Comparison of ENCODE assay signal across 32 cellular contexts in the genomic region with DNA sequence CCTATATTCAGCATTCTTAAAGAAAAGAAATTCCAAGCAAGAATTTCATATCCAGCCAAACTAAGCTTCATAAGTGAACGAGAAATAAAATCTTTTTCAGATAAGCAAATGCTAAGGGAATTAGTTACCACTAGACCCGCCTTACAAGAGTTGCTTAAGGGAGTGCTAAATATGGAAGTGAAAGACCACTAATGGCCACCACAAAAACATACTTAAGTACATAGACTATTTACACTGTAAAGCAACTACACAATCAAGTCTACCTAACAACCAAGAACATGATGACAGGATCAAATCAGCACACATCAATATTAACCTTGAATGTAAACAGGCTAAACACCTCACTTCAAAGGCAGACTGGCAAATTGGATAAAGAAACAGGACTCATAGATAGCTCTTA. TPM values are rescaled to one million over a fixed set of nuclear protein-coding genes. Genes with fewer than 3 reads are reported as not detected.
"Had no signal": no experiment of that assay in that cellular context is flagged by ENCODE, and none has a peak within 500 bp of the region (broad histone marks: within the 10 kb centered on the region; RNA-seq: fewer than 3 reads in every experiment).

No MANE protein-coding gene starts in this region.

- H3K27me3 ChIP-seq: ascending aorta, cardiac muscle cell had no signal

- ATAC-seq: activated CD4-positive, alpha-beta T cell treated with anti-CD3 and anti-CD28 coated beads for 36 hours; activated CD8-positive, alpha-beta memory T cell treated with anti-CD3 and anti-CD28 coated beads, Interleukin-2, amount 10 ng/mL, durations not matched to agents 7 days and 5 days; activated CD8-positive, alpha-beta T cell treated with anti-CD3 and anti-CD28 coated beads, Interleukin-2, amount 10 ng/mL, durations not matched to agents 7 days and 5 days; activated naive CD8-positive, alpha-beta T cell treated with anti-CD3 and anti-CD28 coated beads, Interleukin-2, amount 50 U/mL, for 24 hours had no signal

- H3K9me3 ChIP-seq: ascending aorta had no signal

- FAIRE-seq: bronchial epithelial cell, TTC549 had no signal

- DNase-seq: activated B cell treated with CpG ODN at 0.5 μM for 24 hours; activated CD4-positive, alpha-beta memory T cell treated with anti-CD3 and anti-CD28 coated beads, Interleukin-2, amount 10 ng/mL, durations not matched to agents 7 days and 5 days; activated CD4-positive, alpha-beta T cell treated with anti-CD3 and anti-CD28 coated beads for 1 hour; activated CD4-positive, alpha-beta T cell treated with anti-CD3 and anti-CD28 coated beads for 36 hours; activated CD4-positive, alpha-beta T cell treated with anti-CD3 and anti-CD28 coated beads for 48 hours; activated CD4-positive, alpha-beta T cell treated with anti-CD3 and anti-CD28 coated beads, Interleukin-2, amount 10 ng/mL, durations not matched to agents 7 days and 5 days; activated CD4-positive, alpha-beta T cell treated with anti-CD3 and anti-CD28 coated beads, Interleukin-2, amount 50 U/mL, for 48 hours; activated CD8-positive, alpha-beta memory T cell treated with anti-CD3 and anti-CD28 coated beads for 24 hours; activated CD8-positive, alpha-beta memory T cell treated with anti-CD3 and anti-CD28 coated beads, Interleukin-2, amount 10 ng/mL, durations not matched to agents 7 days and 5 days; activated CD8-positive, alpha-beta memory T cell treated with anti-CD3 and anti-CD28 coated beads, Interleukin-2, amount 50 U/mL, for 48 hours; activated CD8-positive, alpha-beta T cell treated with anti-CD3 and anti-CD28 coated beads, Interleukin-2, amount 10 ng/mL, durations not matched to agents 7 days and 5 days; activated effector memory CD4-positive, alpha-beta T cell treated with Interleukin-2 at 50 U/mL for 16 hours; activated gamma-delta T cell; activated naive CD4-positive, alpha-beta T cell treated with anti-CD3 and anti-CD28 coated beads, Interleukin-2, amount 10 ng/mL, durations not matched to agents 7 days and 5 days; activated naive CD4-positive, alpha-beta T cell treated with Interleukin-2 at 50 U/mL for 16 hours; activated naive CD8-positive, alpha-beta T cell treated with anti-CD3 and anti-CD28 coated beads, Interleukin-2, amount 10 ng/mL, durations not matched to agents 7 days and 5 days; activated naive CD8-positive, alpha-beta T cell treated with anti-CD3 and anti-CD28 coated beads, Interleukin-2, amount 50 U/mL, for 24 hours; activated T-cell treated with anti-CD3 and anti-CD28 coated beads, Interleukin-2, amount 50 U/mL, for 24 hours; activated T-cell treated with anti-CD3 and anti-CD28 coated beads, Interleukin-2, amount 50 U/mL, for 48 hours; amygdala; anterior cingulate cortex; caudate nucleus; cerebellar nuclear complex; T-helper 2 cell; T-helper 9 cell had no signal

- H3K4me1 ChIP-seq: ascending aorta had no signal

- H3K36me3 ChIP-seq: ascending aorta, cardiac muscle cell had no signal

- H3K4me3 ChIP-seq: ascending aorta, cardiac muscle cell had no signal

- H3K27ac ChIP-seq: ascending aorta, cardiac muscle cell, VCaP had no signal

RNA-seq across cellular contexts. Expression of gene NME8, which starts 42.2 kb away (rescaled TPM):
- total RNA-seq: activated B cell treated with CpG ODN at 0.5 μM for 24 hours; activated CD4-positive, alpha-beta memory T cell treated with anti-CD3 and anti-CD28 coated beads, Interleukin-2, amount 10 ng/mL, durations not matched to agents 7 days and 5 days; activated CD4-positive, alpha-beta T cell treated with anti-CD3 and anti-CD28 coated beads for 36 hours; activated CD4-positive, alpha-beta T cell treated with anti-CD3 and anti-CD28 coated beads, Interleukin-2, amount 10 ng/mL, durations not matched to agents 7 days and 5 days; activated CD8-positive, alpha-beta memory T cell treated with anti-CD3 and anti-CD28 coated beads, Interleukin-2, amount 10 ng/mL, durations not matched to agents 7 days and 5 days; activated CD8-positive, alpha-beta T cell treated with anti-CD3 and anti-CD28 coated beads, Interleukin-2, amount 10 ng/mL, durations not matched to agents 7 days and 5 days; activated naive CD8-positive, alpha-beta T cell treated with anti-CD3 and anti-CD28 coated beads, Interleukin-2, amount 10 ng/mL, durations not matched to agents 7 days and 5 days; activated T-helper 2 cell treated with anti-CD3 and anti-CD28 coated beads, Interferon-gamma antibody, Interleukin-2, Interleukin-4, amounts not matched to agents 10 μg/mL and 5 μg/mL and 100 μg/mL, durations not matched to agents 14 hours and 24 hours and 36 hours; bronchial epithelial cell; chondrocyte had no signal
- polyA plus RNA-seq: cardiac muscle cell had no signal
